Comparison of ENCODE assay signal across 10 cellular contexts in the genomic region with DNA sequence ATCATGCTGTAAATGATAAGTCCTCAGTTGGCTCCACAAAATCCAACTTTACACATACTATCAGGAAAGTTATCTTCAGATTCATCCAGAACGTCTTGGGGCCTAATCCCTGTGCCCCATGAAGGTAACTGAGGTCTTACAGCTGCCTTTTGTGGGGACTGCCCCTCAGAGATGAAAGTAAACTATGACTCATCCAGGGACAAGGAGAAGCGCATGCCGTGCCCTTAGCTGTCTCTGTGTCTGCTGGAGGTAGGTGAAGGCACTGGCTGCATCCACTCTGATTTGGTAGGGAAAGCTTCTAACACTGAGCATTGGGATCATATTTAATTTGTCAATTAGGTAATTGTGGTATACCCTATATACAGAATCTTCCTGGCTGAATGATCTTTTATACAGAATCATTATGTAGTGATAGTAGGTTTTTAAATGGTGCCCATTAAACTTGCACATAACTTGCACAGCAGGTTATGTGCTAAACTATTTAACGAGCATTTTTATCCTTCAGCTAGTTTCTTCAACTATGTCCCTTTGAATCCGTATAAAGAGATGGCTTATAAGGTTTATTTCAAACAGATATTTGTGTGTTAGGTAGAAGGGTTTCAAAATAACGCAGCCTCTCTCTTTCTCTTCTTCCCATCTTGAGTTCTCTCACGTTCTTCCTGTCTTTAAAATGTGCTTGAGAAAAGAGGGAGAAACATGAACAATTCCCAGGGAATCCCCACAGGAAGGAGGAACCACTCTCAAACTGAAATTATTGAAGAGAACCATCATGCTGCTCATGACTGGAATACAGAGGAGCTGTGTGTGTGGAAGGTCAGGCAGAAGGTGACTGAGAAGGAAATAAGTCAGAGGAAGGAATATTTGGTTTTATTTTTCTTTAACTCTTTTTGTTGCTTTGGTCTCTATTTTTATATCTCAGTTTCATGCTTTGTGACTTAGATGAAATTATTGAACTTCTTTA.
DNase-seq lines count a peak whose midpoint lies in the region; ATAC-seq, FAIRE-seq and TF ChIP-seq lines count a peak whose summit lies in the region.
"Had no signal": no experiment of that assay in that cellular context is flagged by ENCODE, and none has a peak within 500 bp of the region (broad histone marks: within the 10 kb centered on the region; RNA-seq: fewer than 3 reads in every experiment).

No MANE protein-coding gene starts in this region.

- TF ChIP-seq RAD21 in GM12878 (IDR thresholded peaks at IDR 0.05; ENCODE audit: insufficient read depth, low read depth, low read length), result no peak

- H3K27me3 ChIP-seq in GM12878 (replicated peaks in 1 of 2; ENCODE audit: control insufficient read depth in 2 of 2, insufficient read depth in 2 of 2, low read length in 1 of 2), result no peaks in the 10 kb centered on the region; a peak in 1 of 4 replicates

- H3K9ac ChIP-seq in GM12878 (ENCODE audit: control insufficient read depth, insufficient read depth, low read length), result no peak overlapping the region

- H3K79me2 ChIP-seq in GM12878 (ENCODE audit: control insufficient read depth, insufficient read depth, low read length), result no peaks in the 10 kb centered on the region

- no peaks in the 10 kb centered on the region for H3K36me3 ChIP-seq in GM12878 (ENCODE audit: control insufficient read depth in 2 of 2, insufficient read depth in 2 of 2, low read length in 1 of 2)

- in situ Hi-C loops in GM12878 (cut with MboI), result no loop called here

- no TSS peak for BruUV-seq in GM12878 (replicated peaks; lab: Mats Ljungman, UMichigan)

- H2AFZ ChIP-seq in GM12878 (ENCODE audit: control insufficient read depth, low read depth, low read length), result no peak overlapping the region

- H3K4me2 ChIP-seq in GM12878 (ENCODE audit: control insufficient read depth, insufficient read depth), result no peak overlapping the region

- no peaks in the 10 kb centered on the region for H3K9me3 ChIP-seq in GM12878 (replicated peaks; ENCODE audit: control insufficient read depth, insufficient read depth, low read length)

- H3K27ac ChIP-seq in GM12878 (ENCODE audit: control insufficient read depth, insufficient read depth), result no peak overlapping the region

- POLR2A ChIA-PET in GM12878 (lab: Charles Lee), result no interaction called here

- ATAC-seq in HG03039 (IDR thresholded peaks at IDR 0.05; ENCODE audit: unreplicated experiment) (peak; percentile 97), GM12878 (peak; percentile 86)

- no peak for TF ChIP-seq EP300 in GM12878 (IDR thresholded peaks at IDR 0.05; ENCODE audit: borderline replicate concordance in 1 of 2, control insufficient read depth in 1 of 2, low read depth in 2 of 2, low read length in 2 of 2)

- H3K4me3 ChIP-seq in GM12878, result no peak overlapping the region

- RAD21 ChIA-PET in GM12878 (lab: Charles Lee; ENCODE audit: unreplicated experiment), result no interaction called here

- no peak for TF ChIP-seq CTCF in GM12878 (IDR thresholded peaks at IDR 0.05 in 2 of 3, conservative IDR thresholded peaks at IDR 0.05 in 1 of 3; ENCODE audit: control insufficient read depth in 2 of 3, extremely low read depth in 1 of 3, insufficient read depth in 1 of 3, low read depth in 3 of 3, low read length in 3 of 3)

- FAIRE-seq in GM12878 (lab: Jason Lieb, UNC), result peak; percentile 18

- WGBS in GM12878 (ENCODE audit: insufficient coverage, insufficient replicate concordance, low lambda C conversion rate, missing lambda C conversion rate), result 6% methylated on average over 7 of the region's 7 CpGs

- TF ChIP-seq POLR2A in GM12878 (IDR thresholded peaks at IDR 0.05; ENCODE audit: low read depth, low read length), result no peak

- H3K4me1 ChIP-seq in GM12878 (ENCODE audit: control insufficient read depth, insufficient read depth, low read length), result no peaks in the 10 kb centered on the region

- H4K20me1 ChIP-seq in GM12878 (ENCODE audit: control insufficient read depth, insufficient read depth), result no peaks in the 10 kb centered on the region

- intact Hi-C loops in GM12878 (cut with micrococcal nuclease; ENCODE audit: unreplicated experiment), result no loop called here

- CTCF ChIA-PET in GM12878 (lab: Yijun Ruan, JAX), result no interaction called here

- SMC1A ChIA-PET in GM12878 (lab: Charles Lee; ENCODE audit: uncharacterized antibody, unreplicated experiment), result interaction anchor here (1.0 to 1.6 kb wide), 2 partner anchors 14 to 67 kb away, joined by 3 to 6 read pairs; no protein-coding TSS in a partner anchor

- DNase-seq in ELR (ENCODE audit: low read depth) (peak; percentile 39), GM19238 (ENCODE audit: insufficient read length, low spot score) (peak; percentile 2), GM12878 (ENCODE audit: low read depth, low spot score) (no peak), nucleus accumbens (lab: John Stamatoyannopoulos, UW) (no peak), NCI-H1417 (lab: John Stamatoyannopoulos, UW) (no peak), inferior parietal cortex (ENCODE audit: extremely low spot score) (no peak), NCI-H2196 treated with DMSO at 0.1 percent for 48 hours (lab: John Stamatoyannopoulos, UW; ENCODE audit: unreplicated experiment) (no peak)
- DNase-seq: GF-D8, T-helper 9 cell had no signal

TF ChIP-seq in GM12878, 131 proteins besides CTCF, POLR2A, EP300 and RAD21:
- peak; percentile 38; the same call in 1 of the 2 replicates for TF ChIP-seq JUNB (IDR thresholded peaks at IDR 0.05)
- TF ChIP-seq, protein P1, sequence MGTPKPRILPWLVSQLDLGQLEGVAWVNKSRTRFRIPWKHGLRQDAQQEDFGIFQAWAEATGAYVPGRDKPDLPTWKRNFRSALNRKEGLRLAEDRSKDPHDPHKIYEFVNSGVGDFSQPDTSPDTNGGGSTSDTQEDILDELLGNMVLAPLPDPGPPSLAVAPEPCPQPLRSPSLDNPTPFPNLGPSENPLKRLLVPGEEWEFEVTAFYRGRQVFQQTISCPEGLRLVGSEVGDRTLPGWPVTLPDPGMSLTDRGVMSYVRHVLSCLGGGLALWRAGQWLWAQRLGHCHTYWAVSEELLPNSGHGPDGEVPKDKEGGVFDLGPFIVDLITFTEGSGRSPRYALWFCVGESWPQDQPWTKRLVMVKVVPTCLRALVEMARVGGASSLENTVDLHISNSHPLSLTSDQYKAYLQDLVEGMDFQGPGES (IDR thresholded peaks at IDR 0.05), result no peak

Comparison
In these comparisons a context has a peak if more than half of its experiments do, and no peak if none do; other contexts are left out.
1. DNase-seq: peak in ELR (single experiment) and GM19238 (single experiment); none in GM12878 (single experiment), nucleus accumbens (0 of 56), NCI-H1417 (0 of 3), inferior parietal cortex (single experiment) and NCI-H2196 treated with DMSO at 0.1 percent for 48 hours (single experiment).